Comparison of ENCODE assay signal across 7 cellular contexts in genomic region chr17:74760404-74761105, GRCh38. TPM values are rescaled to one million over a fixed set of nuclear protein-coding genes. Genes with fewer than 3 reads are reported as not detected.
DNase-seq lines count a peak whose midpoint lies in the region; ATAC-seq and TF ChIP-seq lines count a peak whose summit lies in the region.
"Had no signal": no experiment of that assay in that cellular context is flagged by ENCODE, and none has a peak within 500 bp of the region (broad histone marks: within the 10 kb centered on the region; RNA-seq: fewer than 3 reads in every experiment).

No MANE protein-coding gene starts in this region.

- H3K4me3 ChIP-seq in DND-41 (ENCODE audit: low read depth in 1 of 2, low read length in 2 of 2), result no peak overlapping the region
- H3K4me3 ChIP-seq in mesenchymal stem cell (ENCODE audit: insufficient read depth in 1 of 2, low read depth in 1 of 2, low read length in 2 of 2), result no peak overlapping the region

- peak overlapping the region in 1 of 2 experiments; percentile 54 for H3K4ac ChIP-seq in mesenchymal stem cell (ENCODE audit: low read depth in 1 of 2, low read length in 2 of 2)

- H3K27me3 ChIP-seq in DND-41 (ENCODE audit: insufficient read depth, low read length, poor library complexity) (no peaks in the 10 kb centered on the region), mesenchymal stem cell (ENCODE audit: control insufficient read depth in 1 of 2, insufficient read depth in 1 of 2, low read length in 2 of 2) (no peaks in the 10 kb centered on the region)

- no peaks in the 10 kb centered on the region for H3K9me3 Mint-ChIP-seq in activated CD8-positive, alpha-beta T cell treated with anti-CD3 and anti-CD28 coated beads, Interleukin-2, amount 10 ng/mL, durations not matched to agents 7 days and 5 days (ENCODE audit: insufficient read depth)

- no peak for TF ChIP-seq CTCF in DND-41 (IDR thresholded peaks at IDR 0.05; ENCODE audit: borderline replicate concordance, extremely low read depth, low read length, poor library complexity, severe bottlenecking)

- peaks cover 52% of the 10 kb centered on the region for H3K4me1 ChIP-seq in DND-41 (ENCODE audit: insufficient read depth, low read length)
- peaks cover 75% of the 10 kb centered on the region for H3K4me1 ChIP-seq in mesenchymal stem cell (ENCODE audit: control insufficient read depth, insufficient read depth, low read depth, low read length)

- H3K23ac ChIP-seq in mesenchymal stem cell (ENCODE audit: low read length in 2 of 2), result no peak overlapping the region

- no peak overlapping the region for H4K8ac ChIP-seq in mesenchymal stem cell (ENCODE audit: low read length)

- H3K4me3 Mint-ChIP-seq in activated CD8-positive, alpha-beta T cell treated with anti-CD3 and anti-CD28 coated beads, Interleukin-2, amount 10 ng/mL, durations not matched to agents 7 days and 5 days, result no peak overlapping the region

- H2AFZ ChIP-seq in DND-41 (ENCODE audit: low read depth, low read length) (no peak overlapping the region), mesenchymal stem cell (ENCODE audit: low read depth, low read length) (no peak overlapping the region)

- H3K79me1 ChIP-seq in mesenchymal stem cell (replicated peaks; ENCODE audit: low read length, poor library complexity, severe bottlenecking), result peaks cover 53% of the 10 kb centered on the region

- peak overlapping the region in 1 of 2 experiments; percentile 79 for H3K18ac ChIP-seq in mesenchymal stem cell (ENCODE audit: low read depth in 1 of 2, low read length in 2 of 2)

- POLR2A ChIA-PET in activated CD8-positive, alpha-beta T cell treated with anti-CD3 and anti-CD28 coated beads, Interleukin-2, amount 10 ng/mL, durations not matched to agents 7 days and 5 days (lab: Charles Lee), result interaction anchor here (1.4 to 3.8 kb wide), 3 partner anchors 10 to 15 kb away, joined by 5 to 26 read pairs (median 11); partner anchors contain the start of gene NAT9

- ATAC-seq in DND-41 (ENCODE audit: insufficient read depth, low read depth), result no peak
- no peak for ATAC-seq in activated CD8-positive, alpha-beta T cell treated with anti-CD3 and anti-CD28 coated beads, Interleukin-2, amount 10 ng/mL, durations not matched to agents 7 days and 5 days

- peak overlapping the region in 1 of 2 experiments; percentile 51 for H2BK12ac ChIP-seq in mesenchymal stem cell (ENCODE audit: low read length in 2 of 2)

- no peak overlapping the region for H2BK120ac ChIP-seq in mesenchymal stem cell (ENCODE audit: low read depth, low read length)

- peak overlapping the region in 1 of 2 experiments; percentile 91 for H3K14ac ChIP-seq in mesenchymal stem cell (ENCODE audit: low read length in 2 of 2)

- peak overlapping the region; percentile 31 for H2AK5ac ChIP-seq in mesenchymal stem cell (ENCODE audit: low read length, severe bottlenecking)

- DNase-seq in DND-41 (no peak), mesenchymal stem cell (no peak), AG20443 (ENCODE audit: low spot score) (no peak), GOT3 (lab: John Stamatoyannopoulos, UW) (no peak)
- DNase-seq in activated CD8-positive, alpha-beta T cell treated with anti-CD3 and anti-CD28 coated beads, Interleukin-2, amount 10 ng/mL, durations not matched to agents 7 days and 5 days, result no peak
- no peak for DNase-seq in NK-92 treated with Interleukin-12 subunit alpha and Interleukin-12 subunit beta, amount 100 ng/mL, for 24 hours (lab: John Stamatoyannopoulos, UW)

- H4K91ac ChIP-seq in mesenchymal stem cell (ENCODE audit: low read length), result no peak overlapping the region

- H3K9me3 ChIP-seq in DND-41 (ENCODE audit: insufficient read depth, low read length, severe bottlenecking) (no peaks in the 10 kb centered on the region), mesenchymal stem cell (ENCODE audit: control insufficient read depth, low read length) (no peaks in the 10 kb centered on the region)

- CTCF ChIA-PET in activated CD8-positive, alpha-beta T cell treated with anti-CD3 and anti-CD28 coated beads, Interleukin-2, amount 10 ng/mL, durations not matched to agents 7 days and 5 days (lab: Charles Lee), result interaction anchor here (1.3 to 6.8 kb wide), 11 partner anchors 10 to 103 kb away, joined by 5 to 79 read pairs (median 26); partner anchors contain the start of gene RAB37

- peaks cover 58% of the 10 kb centered on the region for H3K4me1 Mint-ChIP-seq in activated CD8-positive, alpha-beta T cell treated with anti-CD3 and anti-CD28 coated beads, Interleukin-2, amount 10 ng/mL, durations not matched to agents 7 days and 5 days (ENCODE audit: low read depth)

- no peak overlapping the region for H2BK15ac ChIP-seq in mesenchymal stem cell (ENCODE audit: low read depth, poor library complexity, severe bottlenecking)

- H3K27ac ChIP-seq in DND-41 (ENCODE audit: low read length) (peak overlapping the region; percentile 86), mesenchymal stem cell (ENCODE audit: low read length, poor library complexity, severe bottlenecking) (peak overlapping the region; percentile 11)

- H3K9ac ChIP-seq in DND-41 (ENCODE audit: low read depth, low read length) (0 out of 2 replicates have a peak overlapping the region, but pooled peaks have one; percentile 38), mesenchymal stem cell (ENCODE audit: low read length) (no peak overlapping the region)

- peak overlapping the region; percentile 70 for H3K27ac Mint-ChIP-seq in activated CD8-positive, alpha-beta T cell treated with anti-CD3 and anti-CD28 coated beads, Interleukin-2, amount 10 ng/mL, durations not matched to agents 7 days and 5 days

- H4K20me1 ChIP-seq in DND-41 (ENCODE audit: insufficient read depth, low read length), result peaks cover 86% of the 10 kb centered on the region

- H3K36me3 ChIP-seq in DND-41 (ENCODE audit: insufficient read depth, low read length) (peaks cover 66% of the 10 kb centered on the region), mesenchymal stem cell (ENCODE audit: control insufficient read depth in 1 of 2, insufficient read depth in 2 of 2, low read depth in 1 of 2, low read length in 2 of 2) (peaks cover 0 to 17% of the 10 kb centered on the region in 2 experiments)

- no peak overlapping the region for H2BK5ac ChIP-seq in mesenchymal stem cell (ENCODE audit: low read depth, low read length, poor library complexity, severe bottlenecking)

- H3K27me3 Mint-ChIP-seq in activated CD8-positive, alpha-beta T cell treated with anti-CD3 and anti-CD28 coated beads, Interleukin-2, amount 10 ng/mL, durations not matched to agents 7 days and 5 days (ENCODE audit: low read depth), result no peaks in the 10 kb centered on the region

- H3K36me3 Mint-ChIP-seq in activated CD8-positive, alpha-beta T cell treated with anti-CD3 and anti-CD28 coated beads, Interleukin-2, amount 10 ng/mL, durations not matched to agents 7 days and 5 days (ENCODE audit: low read depth), result peaks cover 29% of the 10 kb centered on the region

- WGBS in mesenchymal stem cell, result 71% methylated on average over 7 of the region's 7 CpGs

- H3K79me2 ChIP-seq in DND-41 (ENCODE audit: insufficient read depth, low read length), result peaks cover 96% of the 10 kb centered on the region

- H3K4me2 ChIP-seq in DND-41 (ENCODE audit: insufficient read depth, low read length) (no peak overlapping the region; the same call in 1 of the 2 replicates), mesenchymal stem cell (ENCODE audit: low read length, poor library complexity, severe bottlenecking) (no peak overlapping the region)

RNA-seq across cellular contexts. Expression of gene NHERF1, which starts 12.1 kb away (rescaled TPM):
- total RNA-seq in activated CD8-positive, alpha-beta T cell treated with anti-CD3 and anti-CD28 coated beads, Interleukin-2, amount 10 ng/mL, durations not matched to agents 7 days and 5 days, result 100 to 1,000 TPM; 286 to 296 TPM
- 126 TPM for polyA plus RNA-seq in mesenchymal stem cell (2013, experiment 1 of 2)
- 126 TPM for polyA plus RNA-seq in mesenchymal stem cell (2013, experiment 2 of 2)

RNA-seq across cellular contexts. Expression of gene NAT9, which starts 15.6 kb away (rescaled TPM):
- total RNA-seq in activated CD8-positive, alpha-beta T cell treated with anti-CD3 and anti-CD28 coated beads, Interleukin-2, amount 10 ng/mL, durations not matched to agents 7 days and 5 days, result 10 to 100 TPM; 28.3 to 30.7 TPM
- 29.5 TPM for polyA plus RNA-seq in mesenchymal stem cell (2013, experiment 1 of 2)
- 30.4 TPM for polyA plus RNA-seq in mesenchymal stem cell (2013, experiment 2 of 2)

RNA-seq across cellular contexts. Expression of gene RAB37, which starts 23.5 kb away (rescaled TPM):
- 10 to 100 TPM; 19.1 to 19.6 TPM for total RNA-seq in activated CD8-positive, alpha-beta T cell treated with anti-CD3 and anti-CD28 coated beads, Interleukin-2, amount 10 ng/mL, durations not matched to agents 7 days and 5 days
- 2.4 TPM for polyA plus RNA-seq in mesenchymal stem cell (2013, experiment 1 of 2)
- polyA plus RNA-seq in mesenchymal stem cell (2013, experiment 2 of 2), result 1.9 TPM

RNA-seq across cellular contexts. Expression of gene CD300LF, which starts 47.8 kb away (rescaled TPM):
- total RNA-seq in activated CD8-positive, alpha-beta T cell treated with anti-CD3 and anti-CD28 coated beads, Interleukin-2, amount 10 ng/mL, durations not matched to agents 7 days and 5 days, result not detected
- not detected for polyA plus RNA-seq in mesenchymal stem cell (2013, experiment 1 of 2)
- polyA plus RNA-seq in mesenchymal stem cell (2013, experiment 2 of 2), result not detected
- total RNA-seq: fibroblast of lung had no signal
- polyA plus RNA-seq: fibroblast of lung had no signal
